8 cellular contexts compared by ENCODE assay signal in the genomic region with DNA sequence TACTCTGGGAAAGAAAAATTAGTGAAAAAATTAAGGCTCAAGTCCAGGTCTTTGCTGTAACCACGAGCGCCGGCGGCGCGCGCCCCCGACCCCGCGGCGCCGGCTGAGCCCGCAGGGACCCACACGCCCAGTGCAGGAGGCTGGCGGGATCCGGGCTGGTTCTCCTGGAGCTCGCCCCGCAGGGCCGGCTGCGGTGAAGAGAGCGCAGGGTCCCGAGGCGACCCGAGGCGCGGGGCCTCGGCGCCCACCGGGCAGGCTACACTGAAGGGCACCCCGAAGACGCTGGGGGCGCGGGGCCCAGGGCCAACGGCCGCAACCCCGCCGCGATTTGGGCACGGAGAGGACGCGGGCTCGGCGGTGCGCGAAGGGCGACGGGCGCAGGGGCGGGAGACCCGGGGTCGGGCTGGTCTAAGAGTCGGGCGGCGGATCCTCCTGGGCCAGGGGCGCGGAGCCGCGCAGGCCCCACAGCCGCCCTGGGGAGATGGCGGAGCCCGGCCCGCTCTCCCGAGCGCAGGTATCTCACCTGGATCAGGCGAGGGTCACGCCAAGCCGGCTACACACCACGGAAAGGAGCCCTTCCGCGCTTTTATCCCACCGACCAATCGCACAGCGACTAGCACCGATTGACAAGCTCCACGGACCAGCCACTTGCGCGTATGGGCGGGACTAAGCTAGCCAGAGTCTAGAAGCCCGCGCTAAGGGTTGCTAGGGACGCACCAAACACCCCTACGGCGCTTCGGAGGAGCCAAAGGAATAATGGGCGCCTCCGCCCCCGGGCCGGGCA. TPM values are rescaled to one million over a fixed set of nuclear protein-coding genes. Genes with fewer than 3 reads are reported as not detected.
DNase-seq lines count a peak whose midpoint lies in the region; ATAC-seq, FAIRE-seq and TF ChIP-seq lines count a peak whose summit lies in the region.

PASK (minus strand) TSS at position 582 of the 784 bp plus-strand sequence. CDS start 6,440 bp downstream, outside the sequence.

- H3K27me3 ChIP-seq in H1 (replicated peaks in 1 of 4; ENCODE audit: control insufficient read depth in 3 of 4, extremely low read depth in 1 of 4, insufficient read depth in 3 of 4, low read length in 3 of 4) (0 out of 7 replicates have a peak, but pooled peaks cover 0 to 3% (median 2%) of the 10 kb centered on the region in 4 experiments), mesenchymal stem cell (ENCODE audit: control insufficient read depth in 1 of 2, insufficient read depth in 1 of 2, low read length in 2 of 2) (no peaks in the 10 kb centered on the region)

- H3K4me2 ChIP-seq in H1 (ENCODE audit: insufficient read depth in 1 of 2, low read depth in 2 of 2, low read length in 2 of 2) (peak within 1 kb of the TSS; percentile 71 to 98), mesenchymal stem cell (ENCODE audit: low read length, poor library complexity, severe bottlenecking) (peak within 1 kb of the TSS; percentile 85)

- peaks cover 1 to 12% of the 10 kb centered on the region in 2 experiments for H4K20me1 ChIP-seq in H1 (replicated peaks in 1 of 2; ENCODE audit: control insufficient read depth in 1 of 2, insufficient read depth in 2 of 2, low read length in 2 of 2)

- peak within 1 kb of the TSS; percentile 48 for H3K56ac ChIP-seq in H1 (replicated peaks; ENCODE audit: insufficient read length, low read depth, low read length)

- no peaks in the 10 kb centered on the region for H3K36me3 ChIP-seq in H1 (ENCODE audit: control insufficient read depth in 2 of 4, insufficient read depth in 4 of 4, low read length in 3 of 4)
- peaks cover 6 to 11% of the 10 kb centered on the region in 2 experiments for H3K36me3 ChIP-seq in mesenchymal stem cell (ENCODE audit: control insufficient read depth in 1 of 2, insufficient read depth in 2 of 2, low read depth in 1 of 2, low read length in 2 of 2)

- peaks cover 9% of the 10 kb centered on the region for H3K79me1 ChIP-seq in H1 (ENCODE audit: low read depth, low read length)
- peaks cover 28% of the 10 kb centered on the region for H3K79me1 ChIP-seq in mesenchymal stem cell (replicated peaks; ENCODE audit: low read length, poor library complexity, severe bottlenecking)

- TF ChIP-seq CTCF in H1 (IDR thresholded peaks at IDR 0.05; ENCODE audit: control extremely low read depth in 1 of 3, insufficient read depth in 1 of 3, low read depth in 1 of 3, low read length in 3 of 3), result no peak

- CTCF ChIA-PET in activated CD8-positive, alpha-beta memory T cell treated with anti-CD3 and anti-CD28 coated beads for 36 hours (lab: Charles Lee), result interaction anchor here (1.3 to 2.0 kb wide), 4 partner anchors 36 to 71 kb away, joined by 4 to 9 read pairs (median 4); no protein-coding TSS in a partner anchor
- CTCF ChIA-PET in H1 (lab: Charles Lee; ENCODE audit: partially characterized antibody), result interaction anchor here (0.8 to 3.2 kb wide), 6 partner anchors 9 to 315 kb away, joined by 3 to 15 read pairs (median 4); no protein-coding TSS in a partner anchor

- no peak within 1 kb of the TSS for H3K14ac ChIP-seq in H1 (ENCODE audit: insufficient read length)
- H3K14ac ChIP-seq in mesenchymal stem cell (ENCODE audit: low read length in 2 of 2), result no peak within 1 kb of the TSS

- H3K23ac ChIP-seq in H1 (ENCODE audit: insufficient read length), result no peak within 1 kb of the TSS
- H3K23ac ChIP-seq in mesenchymal stem cell (ENCODE audit: low read length in 2 of 2), result peak within 1 kb of the TSS in 1 of 2 experiments; percentile 57

- peak within 1 kb of the TSS; percentile 62 to 96 (median 74) for H3K9ac ChIP-seq in H1 (replicated peaks in 1 of 4; ENCODE audit: extremely low read depth in 1 of 4, low read depth in 3 of 4, low read length in 3 of 4)
- H3K9ac ChIP-seq in mesenchymal stem cell (ENCODE audit: low read length), result peak within 1 kb of the TSS; percentile 86

- H3K18ac ChIP-seq in H1 (ENCODE audit: extremely low read depth, low read length), result peak within 1 kb of the TSS; percentile 60; the same call in 1 of the 2 replicates
- H3K18ac ChIP-seq in mesenchymal stem cell (ENCODE audit: low read depth in 1 of 2, low read length in 2 of 2), result peak within 1 kb of the TSS in 1 of 2 experiments; percentile 86

- peak; percentile 76 for ATAC-seq in GM21367 (IDR thresholded peaks at IDR 0.05; ENCODE audit: unreplicated experiment)

- peak within 1 kb of the TSS; percentile 92 for H4K8ac ChIP-seq in H1 (ENCODE audit: extremely low read depth, insufficient read depth, low read length)
- peak within 1 kb of the TSS; percentile 13 for H4K8ac ChIP-seq in mesenchymal stem cell (ENCODE audit: low read length)

- H4K91ac ChIP-seq in H1 (replicated peaks; ENCODE audit: insufficient read length, low read length) (no peak within 1 kb of the TSS), mesenchymal stem cell (ENCODE audit: low read length) (no peak within 1 kb of the TSS)

- DNase-seq in COR-L47 (lab: John Stamatoyannopoulos, UW) (peak; percentile 89), HTR-8/SVneo (ENCODE audit: insufficient read length, low spot score) (peak; percentile 96), NOMO-1 treated with DMSO at 0.1 percent for 48 hours (lab: John Stamatoyannopoulos, UW; ENCODE audit: unreplicated experiment) (peak; percentile 97), H1 (ENCODE audit: low read depth in 1 of 2, low spot score in 2 of 2) (peak; percentile 84 to 93), mesenchymal stem cell (peak; percentile 95)
- DNase-seq in stimulated activated CD8-positive, alpha-beta memory T cell treated with anti-CD3 and anti-CD28 coated beads, Interleukin-12 subunit alpha, Interleukin-12 subunit beta, amount 100 ng/mL, for 24 hours (ENCODE audit: extremely low read depth), result peak; percentile 82

- H2BK15ac ChIP-seq in H1 (ENCODE audit: low read length), result no peak within 1 kb of the TSS
- H2BK15ac ChIP-seq in mesenchymal stem cell (ENCODE audit: low read depth, poor library complexity, severe bottlenecking), result no peak within 1 kb of the TSS

- H3K9me3 ChIP-seq in H1 (ENCODE audit: insufficient read depth in 2 of 2, low read depth in 1 of 2, low read length in 1 of 2), result no peaks in the 10 kb centered on the region
- H3K9me3 ChIP-seq in mesenchymal stem cell (ENCODE audit: control insufficient read depth, low read length), result no peaks in the 10 kb centered on the region

- TF ChIP-seq POLR2A in H1 (IDR thresholded peaks at IDR 0.05; ENCODE audit: control extremely low read depth in 1 of 2, low read depth in 2 of 2, low read length in 2 of 2), result peak in 1 of 2 experiments; percentile 64; a peak in 2 of 3 replicates

- H2BK12ac ChIP-seq in H1 (ENCODE audit: low read depth, low read length), result peak within 1 kb of the TSS; percentile 60; the same call in 1 of the 2 replicates
- H2BK12ac ChIP-seq in mesenchymal stem cell (ENCODE audit: low read length in 2 of 2), result peak within 1 kb of the TSS in 1 of 2 experiments; percentile 3

- peaks cover 0 to 11% (median 7%) of the 10 kb centered on the region in 4 experiments; a peak in 6 of 7 replicates for H3K4me1 ChIP-seq in H1 (replicated peaks in 1 of 4; ENCODE audit: control insufficient read depth in 3 of 4, insufficient read depth in 4 of 4, low read length in 3 of 4)
- H3K4me1 ChIP-seq in mesenchymal stem cell (ENCODE audit: control insufficient read depth, insufficient read depth, low read depth, low read length), result peaks cover 18% of the 10 kb centered on the region

- WGBS in H1 (ENCODE audit: extremely low coverage in 1 of 2, insufficient coverage in 1 of 2, insufficient read length in 1 of 2, insufficient replicate concordance in 2 of 2, low coverage in 1 of 2, low lambda C conversion rate in 2 of 2, missing lambda C conversion rate in 1 of 2), 2 experiments, result 1% methylated on average over 55 of the region's 88 CpGs; no CpG with 5 or more reads in 1 of the 2 experiments
- 1% methylated on average over 73 of the region's 88 CpGs for WGBS in mesenchymal stem cell

- no peak within 1 kb of the TSS for H2BK20ac ChIP-seq in H1 (ENCODE audit: low read length)

- H2BK120ac ChIP-seq in H1 (replicated peaks; ENCODE audit: low read depth, low read length) (no peak within 1 kb of the TSS), mesenchymal stem cell (ENCODE audit: low read depth, low read length) (no peak within 1 kb of the TSS)

- no peak for TF ChIP-seq EP300 in H1 (IDR thresholded peaks at IDR 0.05; ENCODE audit: borderline replicate concordance in 1 of 2, low read depth in 2 of 2, low read length in 2 of 2)

- FAIRE-seq in HTR-8/SVneo (lab: Jason Lieb, UNC), result peak; percentile 69
- peak; percentile 70 for FAIRE-seq in H1 (lab: Jason Lieb, UNC)

- no peak within 1 kb of the TSS for H3K27ac ChIP-seq in H1 (ENCODE audit: low read depth, low read length)
- no peak within 1 kb of the TSS for H3K27ac ChIP-seq in mesenchymal stem cell (ENCODE audit: low read length, poor library complexity, severe bottlenecking)

- peaks cover 7% of the 10 kb centered on the region; the same call in 1 of the 2 replicates for H3K23me2 ChIP-seq in H1 (ENCODE audit: low read depth, low read length)

- H2BK5ac ChIP-seq in H1 (ENCODE audit: low read depth, low read length), result no peak within 1 kb of the TSS
- H2BK5ac ChIP-seq in mesenchymal stem cell (ENCODE audit: low read depth, low read length, poor library complexity, severe bottlenecking), result no peak within 1 kb of the TSS

- H2AK5ac ChIP-seq in H1 (ENCODE audit: low read depth, low read length), result no peak within 1 kb of the TSS
- no peak within 1 kb of the TSS for H2AK5ac ChIP-seq in mesenchymal stem cell (ENCODE audit: low read length, severe bottlenecking)

- no peak for TF ChIP-seq RAD21 in H1 (IDR thresholded peaks at IDR 0.05 in 1 of 2, conservative IDR thresholded peaks at IDR 0.05 in 1 of 2; ENCODE audit: low read depth in 2 of 2, low read length in 2 of 2)

- peak within 1 kb of the TSS; percentile 77; the same call in 1 of the 2 replicates for H2AFZ ChIP-seq in H1 (ENCODE audit: low read length)
- H2AFZ ChIP-seq in mesenchymal stem cell (ENCODE audit: low read depth, low read length), result peak within 1 kb of the TSS; percentile 96

- POLR2A ChIA-PET in activated CD8-positive, alpha-beta memory T cell treated with anti-CD3 and anti-CD28 coated beads for 36 hours (lab: Charles Lee), result interaction anchor here (0.8 to 2.2 kb wide), 5 partner anchors 23 to 67 kb away, joined by 3 to 8 read pairs (median 6); partner anchors contain the start of gene MTERF4
- POLR2A ChIA-PET in H1 (lab: Charles Lee; ENCODE audit: partially characterized antibody), result interaction anchor here (0.6 to 2.2 kb wide), 10 partner anchors 12 to 488 kb away, joined by 3 to 10 read pairs (median 3); partner anchors contain the start of genes ATG4B, MTERF4 and THAP4

- peak within 1 kb of the TSS; percentile 71 to 83 (median 79) for H3K4me3 ChIP-seq in H1 (ENCODE audit: extremely low read depth in 1 of 4, insufficient read depth in 2 of 4, low read depth in 3 of 4, low read length in 4 of 4)
- H3K4me3 ChIP-seq in mesenchymal stem cell (ENCODE audit: insufficient read depth in 1 of 2, low read depth in 1 of 2, low read length in 2 of 2), result peak within 1 kb of the TSS; percentile 87 to 97

- H3K4ac ChIP-seq in H1 (replicated peaks; ENCODE audit: insufficient read length, low read depth, low read length) (peak within 1 kb of the TSS; percentile 23), mesenchymal stem cell (ENCODE audit: low read depth in 1 of 2, low read length in 2 of 2) (peak within 1 kb of the TSS in 1 of 2 experiments; percentile 19)

- H4K5ac ChIP-seq in H1 (ENCODE audit: insufficient read length, low read depth, low read length), result peak within 1 kb of the TSS; percentile 10

- H3K79me2 ChIP-seq in H1 (ENCODE audit: control insufficient read depth in 1 of 2, insufficient read depth in 2 of 2, low read length in 2 of 2), result peaks cover under 1 to 36% of the 10 kb centered on the region in 2 experiments; a peak in 3 of 4 replicates

RNA-seq across cellular contexts. Expression of gene PASK, which starts in this region (rescaled TPM):
- 10 to 100 TPM; 73.6 to 73.8 TPM for total RNA-seq in activated CD8-positive, alpha-beta memory T cell treated with anti-CD3 and anti-CD28 coated beads for 36 hours
- 57.3 and 66.1 TPM in 2 replicates for total RNA-seq in H1 (2021; fragmentation: NEBNext Ultra II Directional; extraction: Animal tissue kit (Norgen Biotek cat#: 25700))
- 20.5 and 26.5 TPM in 2 replicates for polyA plus RNA-seq in H1 (2011; rRNA removed)
- polyA plus RNA-seq in H1 (2011; cell fraction: cytosol; rRNA removed), result 27.6 TPM
- polyA plus RNA-seq in H1 (2011; cell fraction: nucleus; rRNA removed), result 79.7 TPM
- 33.4 to 42.9 TPM (median 37.3 TPM) in 4 replicates for polyA plus RNA-seq in H1 (2012, experiment 1 of 2)
- 15.1 TPM for polyA plus RNA-seq in H1 (2012, experiment 2 of 2)
- 19.8 TPM for polyA plus RNA-seq in H1 (2013, experiment 1 of 2)
- 18.0 TPM for polyA plus RNA-seq in H1 (2013, experiment 2 of 2)
- 45.6 and 47.9 TPM in 2 replicates for polyA minus RNA-seq in H1 (2011; rRNA and poly(A)+ RNA removed)
- polyA minus RNA-seq in H1 (2011; cell fraction: cytosol; rRNA and poly(A)+ RNA removed), result 21.8 TPM
- 36.7 TPM for polyA minus RNA-seq in H1 (2011; cell fraction: nucleus; rRNA and poly(A)+ RNA removed)
- 1.9 TPM for polyA plus RNA-seq in mesenchymal stem cell (2013, experiment 1 of 2)
- polyA plus RNA-seq in mesenchymal stem cell (2013, experiment 2 of 2), result 1.7 TPM
